ENCODE assay signal across 22 cellular contexts in the genomic region with DNA sequence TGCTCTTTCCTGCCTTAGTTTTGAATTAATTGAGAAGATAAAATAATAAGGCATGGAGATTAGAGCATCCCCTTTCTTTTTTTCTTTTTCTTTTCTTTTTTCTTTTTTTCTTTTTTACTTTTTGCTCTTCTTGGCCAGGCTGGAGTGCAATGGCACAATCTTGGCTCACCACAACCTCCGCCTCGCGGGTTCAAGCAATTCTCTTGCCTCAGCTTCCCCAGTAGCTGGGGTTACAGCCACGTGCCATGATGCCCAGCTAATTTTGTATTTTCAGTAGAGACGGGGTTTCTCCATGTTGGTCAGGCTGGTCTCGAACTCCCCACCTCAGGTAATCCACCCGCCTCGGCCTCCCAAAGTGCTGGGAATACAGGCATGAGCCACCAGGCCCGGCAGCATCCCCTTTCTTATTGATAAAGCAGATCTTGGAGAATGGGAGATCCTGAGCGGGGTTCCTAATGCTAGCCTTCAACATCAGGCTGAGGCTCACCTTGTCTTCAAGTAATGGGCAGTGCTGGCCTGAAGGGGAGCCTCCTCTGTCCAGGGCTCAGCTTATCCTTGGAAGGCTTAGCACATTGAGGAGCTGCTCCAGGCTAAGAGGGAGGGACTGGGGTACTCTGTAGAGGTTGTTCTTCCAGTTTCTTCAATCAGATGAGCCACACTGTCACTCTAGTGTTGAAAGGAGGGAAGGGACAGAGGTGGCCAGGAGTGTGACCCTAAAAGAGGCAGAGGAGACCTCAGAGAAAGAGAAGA. TPM values are rescaled to one million over a fixed set of nuclear protein-coding genes. Genes with fewer than 3 reads are reported as not detected.
DNase-seq lines count a peak whose midpoint lies in the region; ATAC-seq, FAIRE-seq and TF ChIP-seq lines count a peak whose summit lies in the region.
"Had no signal": no experiment of that assay in that cellular context is flagged by ENCODE, and none has a peak within 500 bp of the region (broad histone marks: within the 10 kb centered on the region; RNA-seq: fewer than 3 reads in every experiment).

No MANE protein-coding gene starts in this region.

- H2AK5ac ChIP-seq in mesenchymal stem cell (ENCODE audit: low read length, severe bottlenecking) = no peak overlapping the region

- H3K27me3 Mint-ChIP-seq in type B pancreatic cell = no peaks in the 10 kb centered on the region

- no peak for TF ChIP-seq CTCF in right lobe of liver (IDR thresholded peaks at IDR 0.05)
- no peak for TF ChIP-seq CTCF in HepG2 (CRISPR knock-in tag; IDR thresholded peaks at IDR 0.05)
- TF ChIP-seq CTCF in RWPE1 (conservative IDR thresholded peaks at IDR 0.05; ENCODE audit: low read depth) = no peak
- TF ChIP-seq CTCF in type B pancreatic cell (conservative IDR thresholded peaks at IDR 0.05) = no peak

- no peak overlapping the region for H2BK120ac ChIP-seq in mesenchymal stem cell (ENCODE audit: low read depth, low read length)

- H3K27me3 ChIP-seq in right lobe of liver (no peaks in the 10 kb centered on the region), HepG2 (ENCODE audit: control insufficient read depth in 1 of 2, insufficient read depth in 2 of 2, low read length in 2 of 2) (peaks cover 5 to 39% of the 10 kb centered on the region in 2 experiments), mesenchymal stem cell (ENCODE audit: control insufficient read depth in 1 of 2, insufficient read depth in 1 of 2, low read length in 2 of 2) (no peaks in the 10 kb centered on the region)
- H3K27me3 ChIP-seq: BE2C, Peyer's patch had no signal

- 93% methylated on average over 3 of the region's 10 CpGs for WGBS in right lobe of liver (ENCODE audit: insufficient coverage, low coverage, low lambda C conversion rate, missing lambda C conversion rate)
- WGBS in HepG2 (ENCODE audit: low lambda C conversion rate) = 56% methylated on average over 10 of the region's 10 CpGs
- WGBS in mesenchymal stem cell = 95% methylated on average over 10 of the region's 10 CpGs

- POLR2A ChIA-PET in HepG2 (lab: Yijun Ruan, JAX) (interaction anchor here (0.7 kb wide), 1 partner anchor 263 kb away, joined by 3 read pairs; no protein-coding TSS in a partner anchor), RWPE1 (lab: Yijun Ruan, JAX; ENCODE audit: low non-redundant PET) (no interaction called here)

- H3K36me3 Mint-ChIP-seq in type B pancreatic cell = no peaks in the 10 kb centered on the region
- H3K36me3 Mint-ChIP-seq: CD4-positive, CD25-positive, alpha-beta regulatory T cell had no signal

- no peak overlapping the region for H4K91ac ChIP-seq in mesenchymal stem cell (ENCODE audit: low read length)

- H3K79me1 ChIP-seq in mesenchymal stem cell (replicated peaks; ENCODE audit: low read length, poor library complexity, severe bottlenecking) = no peaks in the 10 kb centered on the region

- H2BK12ac ChIP-seq in mesenchymal stem cell (ENCODE audit: low read length in 2 of 2) = no peak overlapping the region

- TF ChIP-seq RAD21 in HepG2 (CRISPR knock-in tag; IDR thresholded peaks at IDR 0.05) = no peak

- in situ Hi-C loops in HepG2 (cut with HindIII; ENCODE audit: extremely low pct_ligation_motif_present, low pct_unique_long_range_greater_than_20kb) = no loop called here

- no peak overlapping the region for H3K9ac ChIP-seq in HepG2 (ENCODE audit: insufficient read depth, low read depth, low read length)
- peak overlapping the region; percentile 91 for H3K9ac ChIP-seq in mesenchymal stem cell (ENCODE audit: low read length)

- no peaks in the 10 kb centered on the region for H3K9me3 Mint-ChIP-seq in type B pancreatic cell
- H3K9me3 Mint-ChIP-seq: CD4-positive, CD25-positive, alpha-beta regulatory T cell had no signal

- BruUV-seq in HepG2 (replicated peaks; lab: Mats Ljungman, UMichigan) = no TSS peak

- H3K27ac Mint-ChIP-seq in type B pancreatic cell = peak overlapping the region; percentile 60

- H3K4me3 ChIP-seq in right lobe of liver (no peak overlapping the region), HepG2 (replicated peaks in 1 of 3; ENCODE audit: insufficient read depth in 1 of 3, low read depth in 2 of 3, low read length in 3 of 3) (no peak overlapping the region), mesenchymal stem cell (ENCODE audit: insufficient read depth in 1 of 2, low read depth in 1 of 2, low read length in 2 of 2) (no peak overlapping the region)
- H3K4me3 ChIP-seq: HAP-1, Peyer's patch, SK-N-MC had no signal

- CTCF ChIA-PET in HepG2 (lab: Yijun Ruan, JAX; ENCODE audit: low intra/inter-chr PET ratio, low total read pairs) (interaction anchor here (1.4 kb wide), 1 partner anchor 22 kb away, joined by 8 read pairs; no protein-coding TSS in a partner anchor), RWPE1 (lab: Yijun Ruan, JAX) (interaction anchor here (2.3 kb wide), 1 partner anchor 9 kb away, joined by 10 read pairs; no protein-coding TSS in a partner anchor)

- H3K36me3 ChIP-seq in right lobe of liver (no peaks in the 10 kb centered on the region), HepG2 (replicated peaks in 1 of 2; ENCODE audit: control insufficient read depth in 1 of 2, insufficient read depth in 2 of 2, low read length in 2 of 2) (no peaks in the 10 kb centered on the region), mesenchymal stem cell (ENCODE audit: control insufficient read depth in 1 of 2, insufficient read depth in 2 of 2, low read depth in 1 of 2, low read length in 2 of 2) (no peaks in the 10 kb centered on the region)
- H3K36me3 ChIP-seq: BE2C, HAP-1, Peyer's patch had no signal

- H4K20me1 ChIP-seq in HepG2 (ENCODE audit: insufficient read depth, low read length) = no peaks in the 10 kb centered on the region

- no peak overlapping the region for H4K8ac ChIP-seq in mesenchymal stem cell (ENCODE audit: low read length)

- H2AFZ ChIP-seq in HepG2 (ENCODE audit: low read length) (no peak overlapping the region), mesenchymal stem cell (ENCODE audit: low read depth, low read length) (no peak overlapping the region)

- no peaks in the 10 kb centered on the region for H3K9me3 ChIP-seq in right lobe of liver
- no peaks in the 10 kb centered on the region for H3K9me3 ChIP-seq in HepG2 (ENCODE audit: low read length)
- no peaks in the 10 kb centered on the region for H3K9me3 ChIP-seq in mesenchymal stem cell (ENCODE audit: control insufficient read depth, low read length)
- H3K9me3 ChIP-seq: BE2C, HAP-1, Peyer's patch had no signal

- H3K79me2 ChIP-seq in HepG2 (ENCODE audit: insufficient read depth, low read length) = no peaks in the 10 kb centered on the region

- H2BK5ac ChIP-seq in mesenchymal stem cell (ENCODE audit: low read depth, low read length, poor library complexity, severe bottlenecking) = no peak overlapping the region

- peaks cover 28% of the 10 kb centered on the region for H3K4me1 Mint-ChIP-seq in type B pancreatic cell (ENCODE audit: unreplicated experiment)

- no peak for DNase-seq in right lobe of liver
- no peak for DNase-seq in HepG2 (ENCODE audit: low spot score)
- no peak for DNase-seq in RWPE1 (ENCODE audit: low spot score)
- no peak for DNase-seq in mesenchymal stem cell
- no peak for DNase-seq in type B pancreatic cell (ENCODE audit: extremely low spot score, unreplicated experiment)
- no peak for DNase-seq in T1000 (lab: John Stamatoyannopoulos, UW)
- no peak for DNase-seq in erythroblast (lab: John Stamatoyannopoulos, UW)
- DNase-seq: COR-L47, DMS 273 treated with DMSO at 0.1 percent for 48 hours, NCI-H1092 treated with DMSO at 0.1 percent for 48 hours, NCI-H146, NCI-H2081, NCI-H2171 treated with DMSO at 0.1 percent for 48 hours, NCI-H446 treated with DMSO at 0.1 percent for 48 hours, Peyer's patch, SHP77 had no signal

- TF ChIP-seq EP300 in HepG2 (IDR thresholded peaks at IDR 0.05; ENCODE audit: low read depth in 2 of 2, low read length in 2 of 2) (no peak), HepG2 (CRISPR knock-in tag; IDR thresholded peaks at IDR 0.05; ENCODE audit: borderline replicate concordance) (no peak)

- H3K4me2 ChIP-seq in HepG2 (ENCODE audit: low read depth, low read length) (no peak overlapping the region), mesenchymal stem cell (ENCODE audit: low read length, poor library complexity, severe bottlenecking) (no peak overlapping the region)

- H3K14ac ChIP-seq in mesenchymal stem cell (ENCODE audit: low read length in 2 of 2) = no peak overlapping the region

- intact Hi-C loops in right lobe of liver (cut with DNase I) (no loop called here), HepG2 (cut with micrococcal nuclease; ENCODE audit: unreplicated experiment) (no loop called here)

- no peak overlapping the region for H3K23ac ChIP-seq in mesenchymal stem cell (ENCODE audit: low read length in 2 of 2)

- TF ChIP-seq POLR2A in right lobe of liver (IDR thresholded peaks at IDR 0.05) (no peak), HepG2 (IDR thresholded peaks at IDR 0.05; ENCODE audit: insufficient read depth in 1 of 2, low read depth in 2 of 2, low read length in 2 of 2) (no peak), erythroblast (IDR thresholded peaks at IDR 0.05; ENCODE audit: low read length) (no peak)

- H3K27ac ChIP-seq in right lobe of liver (peak overlapping the region in 2 of 3 donors; percentile 83), HepG2 (ENCODE audit: extremely low read length, insufficient read depth, low read length) (no peak overlapping the region), RWPE1 (peak overlapping the region; percentile 20; the same call in 1 of the 2 replicates), mesenchymal stem cell (ENCODE audit: low read length, poor library complexity, severe bottlenecking) (peak overlapping the region; percentile 37)
- H3K27ac ChIP-seq: Peyer's patch, SK-N-MC had no signal

- ATAC-seq in right lobe of liver (no peak), HepG2 (no peak), GM19035 (IDR thresholded peaks at IDR 0.05; ENCODE audit: unreplicated experiment) (no peak)

- H3K18ac ChIP-seq in mesenchymal stem cell (ENCODE audit: low read depth in 1 of 2, low read length in 2 of 2) = no peak overlapping the region

- H3K4me1 ChIP-seq in right lobe of liver (peaks cover 0 to 9% (median 0%) of the 10 kb centered on the region in 4 donors), HepG2 (ENCODE audit: insufficient read depth, low read length) (peaks cover 23% of the 10 kb centered on the region), mesenchymal stem cell (ENCODE audit: control insufficient read depth, insufficient read depth, low read depth, low read length) (peaks cover 19% of the 10 kb centered on the region)

- H2BK15ac ChIP-seq in mesenchymal stem cell (ENCODE audit: low read depth, poor library complexity, severe bottlenecking) = no peak overlapping the region

- no peak overlapping the region for H3K4me3 Mint-ChIP-seq in type B pancreatic cell
- H3K4me3 Mint-ChIP-seq: CD4-positive, CD25-positive, alpha-beta regulatory T cell had no signal

- H3K4ac ChIP-seq in mesenchymal stem cell (ENCODE audit: low read depth in 1 of 2, low read length in 2 of 2) = no peak overlapping the region

- FAIRE-seq in HepG2 (lab: Jason Lieb, UNC) = no peak
- FAIRE-seq: G401.6 had no signal

RNA-seq across cellular contexts. Expression of a gene that starts 27.9 kb away (rescaled TPM):
- total RNA-seq in right lobe of liver (1 to 10 TPM; 1.4 to 5.3 (median 2.8) TPM), HepG2 (2016; rRNA removed; fragmentation: Illumina TruSeq; extraction: Trizol) (2.1 and 3.4 TPM in 2 replicates), type B pancreatic cell (ENCODE audit: low replicate concordance) (2.8 and 8.2 TPM in 2 replicates)
- 0.61 and 0.97 TPM in 2 replicates for total RNA-seq in HepG2 (2016; cell fraction: cytosol; rRNA removed; fragmentation: Illumina TruSeq; extraction: Trizol; ENCODE audit: low read depth)
- total RNA-seq in HepG2 (2016; cell fraction: insoluble cytoplasmic fraction; rRNA removed; fragmentation: Illumina TruSeq; extraction: Trizol) = 1.9 and 2.5 TPM in 2 replicates
- 1.3 and 2.6 TPM in 2 replicates for total RNA-seq in HepG2 (2016; cell fraction: membrane; rRNA removed; fragmentation: Illumina TruSeq; extraction: Trizol)
- 2.4 and 3.2 TPM in 2 replicates for total RNA-seq in HepG2 (2016; cell fraction: nucleus; rRNA removed; fragmentation: Illumina TruSeq; extraction: Trizol)
- polyA plus RNA-seq in HepG2 (2011; rRNA removed) = 5.8 and 7.9 TPM in 2 replicates
- 5.4 TPM in 2 replicates for polyA plus RNA-seq in HepG2 (2011; cell fraction: cytosol; rRNA removed)
- polyA plus RNA-seq in HepG2 (2011; cell fraction: nucleus; rRNA removed) = 3.2 and 4.7 TPM in 2 replicates
- polyA plus RNA-seq in HepG2 (2012) = 2.1 and 4.2 TPM in 2 replicates
- 1.1 and 1.5 TPM in 2 replicates for polyA plus RNA-seq in HepG2 (2016; cell fraction: cytosol; fragmentation: Illumina TruSeq; extraction: Trizol; ENCODE audit: low read depth)
- 1.4 and 1.8 TPM in 2 replicates for polyA plus RNA-seq in HepG2 (2016; cell fraction: insoluble cytoplasmic fraction; fragmentation: Illumina TruSeq; extraction: Trizol; ENCODE audit: low read depth)
- 1.1 and 1.6 TPM in 2 replicates for polyA plus RNA-seq in HepG2 (2016; cell fraction: membrane; fragmentation: Illumina TruSeq; extraction: Trizol; ENCODE audit: low read depth)
- 1.4 and 2.0 TPM in 2 replicates for polyA plus RNA-seq in HepG2 (2016; cell fraction: nucleus; fragmentation: Illumina TruSeq; extraction: Trizol; ENCODE audit: insufficient read depth, low read depth)
- polyA minus RNA-seq in HepG2 (2011; rRNA and poly(A)+ RNA removed; ENCODE audit: low replicate concordance) = 4.8 and 5.9 TPM in 2 replicates
- polyA minus RNA-seq in HepG2 (2011; cell fraction: cytosol; rRNA and poly(A)+ RNA removed) = 0.99 and 3.0 TPM in 2 replicates
- polyA minus RNA-seq in HepG2 (2011; cell fraction: nucleus; rRNA and poly(A)+ RNA removed) = 5.6 and 8.6 TPM in 2 replicates
- 2.3 TPM for polyA plus RNA-seq in mesenchymal stem cell (2013, experiment 1 of 2)
- 1.9 TPM for polyA plus RNA-seq in mesenchymal stem cell (2013, experiment 2 of 2)

RNA-seq across cellular contexts. Expression of a gene that starts 41.4 kb away (rescaled TPM):
- total RNA-seq in right lobe of liver (1 to 10 TPM; 2.9 to 9.7 (median 7.7) TPM), HepG2 (2016; rRNA removed; fragmentation: Illumina TruSeq; extraction: Trizol) (0.58 and 1.00 TPM in 2 replicates), type B pancreatic cell (ENCODE audit: low replicate concordance) (8.5 and 19.9 TPM in 2 replicates)
- 0.09 and 0.10 TPM in 2 replicates for total RNA-seq in HepG2 (2016; cell fraction: cytosol; rRNA removed; fragmentation: Illumina TruSeq; extraction: Trizol; ENCODE audit: low read depth)
- 0.55 and 1.0 TPM in 2 replicates for total RNA-seq in HepG2 (2016; cell fraction: insoluble cytoplasmic fraction; rRNA removed; fragmentation: Illumina TruSeq; extraction: Trizol)
- total RNA-seq in HepG2 (2016; cell fraction: membrane; rRNA removed; fragmentation: Illumina TruSeq; extraction: Trizol) = 0.38 and 0.53 TPM in 2 replicates
- total RNA-seq in HepG2 (2016; cell fraction: nucleus; rRNA removed; fragmentation: Illumina TruSeq; extraction: Trizol) = 1.4 and 2.2 TPM in 2 replicates
- polyA plus RNA-seq in HepG2 (2011; rRNA removed) = 2.8 and 3.0 TPM in 2 replicates
- 2.7 and 3.0 TPM in 2 replicates for polyA plus RNA-seq in HepG2 (2011; cell fraction: cytosol; rRNA removed)
- 4.0 and 5.2 TPM in 2 replicates for polyA plus RNA-seq in HepG2 (2011; cell fraction: nucleus; rRNA removed)
- 1.5 and 2.5 TPM in 2 replicates for polyA plus RNA-seq in HepG2 (2012)
- polyA plus RNA-seq in HepG2 (2016; cell fraction: cytosol; fragmentation: Illumina TruSeq; extraction: Trizol; ENCODE audit: low read depth) = 0.14 and 0.15 TPM in 2 replicates
- polyA plus RNA-seq in HepG2 (2016; cell fraction: insoluble cytoplasmic fraction; fragmentation: Illumina TruSeq; extraction: Trizol; ENCODE audit: low read depth) = 0.71 and 1.0 TPM in 2 replicates
- 0.26 and 0.37 TPM in 2 replicates for polyA plus RNA-seq in HepG2 (2016; cell fraction: membrane; fragmentation: Illumina TruSeq; extraction: Trizol; ENCODE audit: low read depth)
- polyA plus RNA-seq in HepG2 (2016; cell fraction: nucleus; fragmentation: Illumina TruSeq; extraction: Trizol; ENCODE audit: insufficient read depth, low read depth) = 3.0 and 3.4 TPM in 2 replicates
- polyA minus RNA-seq in HepG2 (2011; rRNA and poly(A)+ RNA removed; ENCODE audit: low replicate concordance) = 12.8 and 29.6 TPM in 2 replicates
- polyA minus RNA-seq in HepG2 (2011; cell fraction: cytosol; rRNA and poly(A)+ RNA removed) = 3.2 and 4.6 TPM in 2 replicates
- polyA minus RNA-seq in HepG2 (2011; cell fraction: nucleus; rRNA and poly(A)+ RNA removed) = 9.7 and 10.7 TPM in 2 replicates
- polyA plus RNA-seq in mesenchymal stem cell (2013, experiment 1 of 2) = 13.8 TPM
- 13.9 TPM for polyA plus RNA-seq in mesenchymal stem cell (2013, experiment 2 of 2)

RNA-seq across cellular contexts. Expression of a gene that starts 42.2 kb away (rescaled TPM):
- total RNA-seq in right lobe of liver (100 to 1,000 TPM; 205 to 273 (median 240) TPM), HepG2 (2016; rRNA removed; fragmentation: Illumina TruSeq; extraction: Trizol) (300 and 418 TPM in 2 replicates), type B pancreatic cell (ENCODE audit: low replicate concordance) (74.1 and 79.2 TPM in 2 replicates)
- 151 and 179 TPM in 2 replicates for total RNA-seq in HepG2 (2016; cell fraction: cytosol; rRNA removed; fragmentation: Illumina TruSeq; extraction: Trizol; ENCODE audit: low read depth)
- total RNA-seq in HepG2 (2016; cell fraction: insoluble cytoplasmic fraction; rRNA removed; fragmentation: Illumina TruSeq; extraction: Trizol) = 301 and 437 TPM in 2 replicates
- 192 and 211 TPM in 2 replicates for total RNA-seq in HepG2 (2016; cell fraction: membrane; rRNA removed; fragmentation: Illumina TruSeq; extraction: Trizol)
- total RNA-seq in HepG2 (2016; cell fraction: nucleus; rRNA removed; fragmentation: Illumina TruSeq; extraction: Trizol) = 110 and 113 TPM in 2 replicates
- 152 and 228 TPM in 2 replicates for polyA plus RNA-seq in HepG2 (2011; rRNA removed)
- polyA plus RNA-seq in HepG2 (2011; cell fraction: cytosol; rRNA removed) = 147 and 153 TPM in 2 replicates
- 37.4 and 37.5 TPM in 2 replicates for polyA plus RNA-seq in HepG2 (2011; cell fraction: nucleus; rRNA removed)
- polyA plus RNA-seq in HepG2 (2012) = 165 and 247 TPM in 2 replicates
- polyA plus RNA-seq in HepG2 (2016; cell fraction: cytosol; fragmentation: Illumina TruSeq; extraction: Trizol; ENCODE audit: low read depth) = 177 and 202 TPM in 2 replicates
- 365 and 402 TPM in 2 replicates for polyA plus RNA-seq in HepG2 (2016; cell fraction: insoluble cytoplasmic fraction; fragmentation: Illumina TruSeq; extraction: Trizol; ENCODE audit: low read depth)
- 152 and 182 TPM in 2 replicates for polyA plus RNA-seq in HepG2 (2016; cell fraction: membrane; fragmentation: Illumina TruSeq; extraction: Trizol; ENCODE audit: low read depth)
- 148 and 165 TPM in 2 replicates for polyA plus RNA-seq in HepG2 (2016; cell fraction: nucleus; fragmentation: Illumina TruSeq; extraction: Trizol; ENCODE audit: insufficient read depth, low read depth)
- polyA minus RNA-seq in HepG2 (2011; rRNA and poly(A)+ RNA removed; ENCODE audit: low replicate concordance) = 30.9 and 42.9 TPM in 2 replicates
- polyA minus RNA-seq in HepG2 (2011; cell fraction: cytosol; rRNA and poly(A)+ RNA removed) = 56.1 and 62.9 TPM in 2 replicates
- 58.7 and 65.3 TPM in 2 replicates for polyA minus RNA-seq in HepG2 (2011; cell fraction: nucleus; rRNA and poly(A)+ RNA removed)
- 324 TPM for polyA plus RNA-seq in mesenchymal stem cell (2013, experiment 1 of 2)
- 340 TPM for polyA plus RNA-seq in mesenchymal stem cell (2013, experiment 2 of 2)

RNA-seq across cellular contexts. Expression of a gene that starts 56.8 kb away (rescaled TPM):
- total RNA-seq in right lobe of liver (1 to 10 TPM in 1 of 6 experiments, under 1 TPM in 3, not detected in 2; 0.10 to 2.9 (median 0.15) TPM), HepG2 (2016; rRNA removed; fragmentation: Illumina TruSeq; extraction: Trizol) (not detected in 2 replicates), type B pancreatic cell (ENCODE audit: low replicate concordance) (0.24 and 0.34 TPM in 2 replicates)
- total RNA-seq in HepG2 (2016; cell fraction: cytosol; rRNA removed; fragmentation: Illumina TruSeq; extraction: Trizol; ENCODE audit: low read depth) = not detected in 2 replicates
- total RNA-seq in HepG2 (2016; cell fraction: insoluble cytoplasmic fraction; rRNA removed; fragmentation: Illumina TruSeq; extraction: Trizol) = not detected in 2 replicates
- not detected in 2 replicates for total RNA-seq in HepG2 (2016; cell fraction: membrane; rRNA removed; fragmentation: Illumina TruSeq; extraction: Trizol)
- not detected in 2 replicates for total RNA-seq in HepG2 (2016; cell fraction: nucleus; rRNA removed; fragmentation: Illumina TruSeq; extraction: Trizol)
- polyA plus RNA-seq in HepG2 (2011; rRNA removed) = 0.03 TPM in 2 replicates
- polyA plus RNA-seq in HepG2 (2011; cell fraction: cytosol; rRNA removed) = not detected in 2 replicates
- polyA plus RNA-seq in HepG2 (2011; cell fraction: nucleus; rRNA removed) = 0.12 and 0.19 TPM in 2 replicates
- polyA plus RNA-seq in HepG2 (2012) = 0.09 TPM in 1 of 2 replicates, not detected in the other
- polyA plus RNA-seq in HepG2 (2016; cell fraction: cytosol; fragmentation: Illumina TruSeq; extraction: Trizol; ENCODE audit: low read depth) = not detected in 2 replicates
- polyA plus RNA-seq in HepG2 (2016; cell fraction: insoluble cytoplasmic fraction; fragmentation: Illumina TruSeq; extraction: Trizol; ENCODE audit: low read depth) = not detected in 2 replicates
- polyA plus RNA-seq in HepG2 (2016; cell fraction: membrane; fragmentation: Illumina TruSeq; extraction: Trizol; ENCODE audit: low read depth) = not detected in 2 replicates
- not detected in 2 replicates for polyA plus RNA-seq in HepG2 (2016; cell fraction: nucleus; fragmentation: Illumina TruSeq; extraction: Trizol; ENCODE audit: insufficient read depth, low read depth)
- not detected in 2 replicates for polyA minus RNA-seq in HepG2 (2011; rRNA and poly(A)+ RNA removed; ENCODE audit: low replicate concordance)
- not detected in 2 replicates for polyA minus RNA-seq in HepG2 (2011; cell fraction: cytosol; rRNA and poly(A)+ RNA removed)
- polyA minus RNA-seq in HepG2 (2011; cell fraction: nucleus; rRNA and poly(A)+ RNA removed) = 0.13 TPM in 1 of 2 replicates, not detected in the other
- polyA plus RNA-seq in mesenchymal stem cell (2013, experiment 1 of 2) = 0.12 TPM
- polyA plus RNA-seq in mesenchymal stem cell (2013, experiment 2 of 2) = 0.11 TPM
- total RNA-seq: CD4-positive, CD25-positive, alpha-beta regulatory T cell had no signal
